ENCODE assay signal across 20 cellular contexts in the genomic region with DNA sequence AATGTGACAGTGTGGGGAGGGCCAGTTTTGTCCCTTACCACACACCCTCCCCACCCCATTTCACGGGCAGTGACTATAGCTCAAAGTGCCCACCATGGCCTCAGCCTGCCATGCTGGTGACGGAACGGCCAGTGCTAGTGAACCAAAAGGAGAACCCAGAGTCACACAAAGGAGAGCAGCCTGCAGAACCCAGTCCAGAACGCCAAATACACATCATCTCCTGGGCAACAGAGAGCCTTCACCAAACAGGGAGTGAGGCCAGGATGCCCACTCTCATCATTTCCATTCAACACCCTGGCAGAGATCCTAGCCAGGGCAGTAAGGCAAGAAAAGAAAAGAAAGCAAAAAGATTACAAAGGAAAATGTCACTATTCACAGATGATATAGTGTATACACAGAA.
"Had no signal": no experiment of that assay in that cellular context is flagged by ENCODE, and none has a peak within 500 bp of the region (broad histone marks: within the 10 kb centered on the region; RNA-seq: fewer than 3 reads in every experiment).

No MANE protein-coding gene starts in this region.

- H3K9ac ChIP-seq: parathyroid adenoma had no signal

- H2AFZ ChIP-seq: parathyroid adenoma had no signal

- H3K4me1 ChIP-seq: parathyroid adenoma, prostate gland had no signal

- H3K27me3 Mint-ChIP-seq: central memory CD8-positive, alpha-beta T cell; type B pancreatic cell had no signal

- H3K27ac Mint-ChIP-seq: mesothelial cell of epicardium, nephron, type B pancreatic cell had no signal

- H3K36me3 Mint-ChIP-seq: mesothelial cell of epicardium had no signal

- H3K9me3 ChIP-seq: gastrocnemius medialis, prostate gland, stomach, uterus had no signal

- H3K4me3 ChIP-seq: dorsolateral prefrontal cortex, gastrocnemius medialis, prostate gland, stomach, uterus had no signal

- H3K27ac ChIP-seq: gastrocnemius medialis, parathyroid adenoma, prostate gland, uterus had no signal

- H3K9me3 Mint-ChIP-seq: central memory CD8-positive, alpha-beta T cell; mesothelial cell of epicardium; type B pancreatic cell had no signal

- H3K36me3 ChIP-seq: gastrocnemius medialis, prostate gland, stomach, uterus had no signal

- H3K27me3 ChIP-seq: dorsolateral prefrontal cortex, gastrocnemius medialis, stomach, uterus had no signal

- ATAC-seq: gastrocnemius medialis, left colon had no signal

- DNase-seq: cortex of kidney; effector CD8-positive, alpha-beta T cell; gastrocnemius medialis; glutamatergic neuron; kidney; occipital lobe; retina; small intestine; stimulated activated CD4-positive, alpha-beta T cell treated with anti-CD3 and anti-CD28 coated beads, Interleukin-12 subunit alpha, Interleukin-12 subunit beta, amount 100 ng/mL, for 4 hours; stimulated activated naive CD4-positive, alpha-beta T cell; stomach; uterus had no signal

- H3K4me3 Mint-ChIP-seq: central memory CD8-positive, alpha-beta T cell; mesothelial cell of epicardium; nephron; type B pancreatic cell had no signal
